8 cellular contexts compared by ENCODE assay signal in the genomic region with DNA sequence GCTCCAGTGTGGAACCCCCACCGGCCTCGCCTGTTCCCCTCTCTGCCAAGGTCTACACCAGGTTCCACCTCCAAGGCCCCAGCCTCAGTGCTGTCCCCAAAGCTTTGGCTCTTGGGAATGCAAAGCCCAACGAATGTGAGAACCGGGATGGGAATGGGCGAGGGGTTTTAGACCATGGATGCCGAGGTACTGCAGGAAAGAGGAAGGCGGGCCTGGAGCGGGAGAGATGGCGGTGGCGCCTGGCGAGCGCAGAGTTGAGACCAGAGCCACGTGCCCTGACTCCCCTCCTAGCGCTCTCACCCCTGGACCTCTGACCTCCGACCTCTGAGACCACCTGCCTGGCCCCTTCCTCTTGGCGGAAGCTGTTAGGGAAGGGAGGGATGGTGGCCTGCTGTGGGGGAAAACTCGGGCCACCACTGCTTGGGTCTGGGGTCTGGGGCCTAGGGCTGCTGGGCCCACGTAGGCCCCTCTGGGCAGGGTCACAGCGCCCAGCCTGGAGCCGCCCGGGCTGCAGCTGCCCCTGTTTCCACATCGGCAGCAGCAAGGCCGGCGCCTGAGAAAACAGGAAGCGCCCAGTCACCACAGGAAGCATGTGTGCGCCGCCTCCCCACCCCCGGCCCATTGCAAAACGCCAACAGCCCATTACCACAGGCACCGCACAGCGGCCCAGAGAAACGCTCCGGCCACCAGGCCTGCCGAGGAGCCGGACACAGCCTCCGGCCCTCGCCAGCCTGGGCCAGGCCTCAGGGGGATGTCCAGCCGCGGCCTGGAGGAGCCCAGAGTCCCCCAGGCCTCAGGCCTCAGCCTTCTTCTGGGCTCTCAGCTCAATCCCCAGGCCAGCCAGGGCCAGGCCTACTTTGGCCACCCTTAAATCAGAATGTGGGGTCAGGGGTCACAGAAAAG.
DNase-seq lines count a peak whose midpoint lies in the region; ATAC-seq and TF ChIP-seq lines count a peak whose summit lies in the region.

No MANE protein-coding gene starts in this region.

- ATAC-seq in GM18867 (IDR thresholded peaks at IDR 0.05; ENCODE audit: unreplicated experiment): no peak

- TF ChIP-seq POLR2A in GM18526 (IDR thresholded peaks at IDR 0.05; ENCODE audit: extremely low read depth, insufficient read length): peak; percentile 60

- DNase-seq in KG1 (lab: John Stamatoyannopoulos, UW) (peak; percentile 57), activated T-cell treated with anti-CD3 and anti-CD28 coated beads for 24 hours (ENCODE audit: low read depth) (peak; percentile 51), germinal center (ENCODE audit: low spot score) (peak; percentile 79), NCI-H1105 treated with DMSO at 0.1 percent for 48 hours (lab: John Stamatoyannopoulos, UW) (no peak), COLO668 (lab: John Stamatoyannopoulos, UW; ENCODE audit: unreplicated experiment) (no peak)
- DNase-seq in stimulated activated CD4-positive, alpha-beta T cell treated with anti-CD3 and anti-CD28 coated beads, Interleukin-12 subunit alpha, Interleukin-12 subunit beta, amount 100 ng/mL, for 4 hours: peak; percentile 57

Comparison
In these comparisons a context has a peak if more than half of its experiments do, and no peak if none do; other contexts are left out.
1. DNase-seq: peak in KG1 (single experiment), activated T-cell treated with anti-CD3 and anti-CD28 coated beads for 24 hours (single experiment), germinal center (single experiment) and stimulated activated CD4-positive, alpha-beta T cell treated with anti-CD3 and anti-CD28 coated beads, Interleukin-12 subunit alpha, Interleukin-12 subunit beta, amount 100 ng/mL, for 4 hours (single experiment); none in NCI-H1105 treated with DMSO at 0.1 percent for 48 hours (single experiment) and COLO668 (single experiment).